1 cellular context compared by ENCODE assay signal in the genomic region with DNA sequence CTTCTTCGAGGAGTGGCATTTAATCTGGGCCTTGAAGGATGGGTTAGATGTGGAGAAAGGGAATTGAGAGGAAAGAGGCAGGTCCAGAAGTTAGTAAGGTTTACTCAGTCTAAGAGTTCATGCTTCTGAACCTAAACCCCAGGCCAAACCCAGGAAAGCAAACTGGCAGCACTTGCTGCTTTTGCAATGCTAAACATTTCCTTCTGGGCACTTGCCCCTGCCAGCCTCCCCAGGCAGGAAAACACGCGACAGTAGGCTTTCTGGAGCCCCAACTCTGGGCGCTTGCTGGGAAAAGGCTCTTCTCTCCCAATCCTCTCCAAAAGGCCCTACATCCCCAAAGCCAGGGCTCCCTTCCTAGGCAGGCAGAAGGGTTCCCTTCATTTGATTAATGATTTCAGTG.
TF ChIP-seq lines count a peak whose summit lies in the region.

No MANE protein-coding gene starts in this region.

TF ChIP-seq in GM23338, 12 proteins besides CTCF, POLR2A, EP300 and RAD21 (continued from another document):
- no peak for TF ChIP-seq REST (IDR thresholded peaks at IDR 0.05; ENCODE audit: unreplicated experiment)
- TF ChIP-seq EZH2phosphoT487 (IDR thresholded peaks at IDR 0.05; ENCODE audit: unreplicated experiment), result no peak
- TF ChIP-seq EZH2 (IDR thresholded peaks at IDR 0.05; ENCODE audit: low read depth, unreplicated experiment), result no peak
- TF ChIP-seq, protein P1, sequence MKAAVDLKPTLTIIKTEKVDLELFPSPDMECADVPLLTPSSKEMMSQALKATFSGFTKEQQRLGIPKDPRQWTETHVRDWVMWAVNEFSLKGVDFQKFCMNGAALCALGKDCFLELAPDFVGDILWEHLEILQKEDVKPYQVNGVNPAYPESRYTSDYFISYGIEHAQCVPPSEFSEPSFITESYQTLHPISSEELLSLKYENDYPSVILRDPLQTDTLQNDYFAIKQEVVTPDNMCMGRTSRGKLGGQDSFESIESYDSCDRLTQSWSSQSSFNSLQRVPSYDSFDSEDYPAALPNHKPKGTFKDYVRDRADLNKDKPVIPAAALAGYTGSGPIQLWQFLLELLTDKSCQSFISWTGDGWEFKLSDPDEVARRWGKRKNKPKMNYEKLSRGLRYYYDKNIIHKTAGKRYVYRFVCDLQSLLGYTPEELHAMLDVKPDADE (IDR thresholded peaks at IDR 0.05), result no peak
- TF ChIP-seq NANOG (IDR thresholded peaks at IDR 0.05; ENCODE audit: borderline replicate concordance), result no peak
- no peak for TF ChIP-seq ZNF462 (CRISPR knock-in tag; IDR thresholded peaks at IDR 0.05)
- TF ChIP-seq STAT1 (IDR thresholded peaks at IDR 0.05; ENCODE audit: unreplicated experiment), result no peak
- no peak for TF ChIP-seq JUNB (IDR thresholded peaks at IDR 0.05; ENCODE audit: unreplicated experiment)
- no peak for TF ChIP-seq POLR2AphosphoS5 (IDR thresholded peaks at IDR 0.05; ENCODE audit: low read depth)
- TF ChIP-seq ZNF331 (CRISPR knock-in tag; IDR thresholded peaks at IDR 0.05; ENCODE audit: low read depth), result no peak
- no peak for TF ChIP-seq CREB1 (CRISPR knock-in tag; IDR thresholded peaks at IDR 0.05; ENCODE audit: low read depth)
